ENCODE assay signal across 12 cellular contexts in genomic region chr20:4167261-4168004, GRCh38. TPM values are rescaled to one million over a fixed set of nuclear protein-coding genes. Genes with fewer than 3 reads are reported as not detected.
DNase-seq lines count a peak whose midpoint lies in the region; ATAC-seq, FAIRE-seq and TF ChIP-seq lines count a peak whose summit lies in the region.
"Had no signal": no experiment of that assay in that cellular context is flagged by ENCODE, and none has a peak within 500 bp of the region (broad histone marks: within the 10 kb centered on the region; RNA-seq: fewer than 3 reads in every experiment).

No MANE protein-coding gene starts in this region.

- no peak overlapping the region for H3K4me3 ChIP-seq in neuronal stem cell (ENCODE audit: low read length in 2 of 2)
- H3K4me3 ChIP-seq: right atrium auricular region had no signal

- peak overlapping the region; percentile 89 for H2AK5ac ChIP-seq in neuronal stem cell (ENCODE audit: low read depth, low read length)

- H3K79me1 ChIP-seq in neuronal stem cell (ENCODE audit: low read depth, low read length): peaks cover 3% of the 10 kb centered on the region

- no peak overlapping the region for H4K91ac ChIP-seq in neuronal stem cell (ENCODE audit: low read depth, low read length, poor library complexity)

- no peak overlapping the region for H3K27ac Mint-ChIP-seq in stimulated activated naive B cell treated with anti-CD40 and anti-IgM and Interleukin-4, amounts not matched to agents 10 μg/mL and 1 μg/mL and 100 μg/mL, for 72 hours
- H3K27ac Mint-ChIP-seq: memory B cell had no signal

- no peak overlapping the region for H3K4me3 Mint-ChIP-seq in stimulated activated naive B cell treated with anti-CD40 and anti-IgM and Interleukin-4, amounts not matched to agents 10 μg/mL and 1 μg/mL and 100 μg/mL, for 72 hours
- H3K4me3 Mint-ChIP-seq: CD4-positive, alpha-beta memory T cell; memory B cell had no signal

- H3K4ac ChIP-seq in neuronal stem cell (ENCODE audit: low read length): no peak overlapping the region

- H2BK120ac ChIP-seq in neuronal stem cell (ENCODE audit: low read depth, low read length): no peak overlapping the region

- TF ChIP-seq POLR2A in GM12891 (IDR thresholded peaks at IDR 0.05; ENCODE audit: low read depth, low read length): no peak

- H2BK5ac ChIP-seq in neuronal stem cell (ENCODE audit: low read length): peak overlapping the region; percentile 4

- H3K9me3 Mint-ChIP-seq in stimulated activated naive B cell treated with anti-CD40 and anti-IgM and Interleukin-4, amounts not matched to agents 10 μg/mL and 1 μg/mL and 100 μg/mL, for 72 hours: no peaks in the 10 kb centered on the region
- H3K9me3 Mint-ChIP-seq: CD4-positive, alpha-beta memory T cell; memory B cell had no signal

- H3K27me3 Mint-ChIP-seq in stimulated activated naive B cell treated with anti-CD40 and anti-IgM and Interleukin-4, amounts not matched to agents 10 μg/mL and 1 μg/mL and 100 μg/mL, for 72 hours: peaks cover 8 to 16% of the 10 kb centered on the region in 2 donors
- H3K27me3 Mint-ChIP-seq: CD4-positive, alpha-beta memory T cell had no signal

- no peaks in the 10 kb centered on the region for H3K9me3 ChIP-seq in neuronal stem cell (replicated peaks in 1 of 2; ENCODE audit: control insufficient read depth in 2 of 2, insufficient read depth in 1 of 2, low read depth in 1 of 2, low read length in 2 of 2)
- H3K9me3 ChIP-seq: right atrium auricular region had no signal

- no CpG with 5 or more reads among the region's 10 CpGs for WGBS in neuronal stem cell (ENCODE audit: extremely low coverage in 2 of 2, insufficient read length in 2 of 2, insufficient replicate concordance in 1 of 2), 2 donors

- H3K4me1 ChIP-seq in neuronal stem cell (ENCODE audit: control insufficient read depth in 2 of 2, insufficient read depth in 1 of 2, low read depth in 1 of 2, low read length in 2 of 2): peaks cover 25 to 43% of the 10 kb centered on the region in 2 donors

- peak overlapping the region; percentile 71 for H2AFZ ChIP-seq in neuronal stem cell (ENCODE audit: low read length)

- no peaks in the 10 kb centered on the region for H3K27me3 ChIP-seq in neuronal stem cell (ENCODE audit: control insufficient read depth in 3 of 3, insufficient read depth in 3 of 3, low read depth in 1 of 3, low read length in 3 of 3)
- H3K27me3 ChIP-seq: right atrium auricular region had no signal

- H3K36me3 ChIP-seq in neuronal stem cell (replicated peaks in 1 of 2; ENCODE audit: control insufficient read depth in 2 of 2, insufficient read depth in 2 of 2, low read length in 2 of 2): no peaks in the 10 kb centered on the region
- H3K36me3 ChIP-seq: right atrium auricular region had no signal

- no peaks in the 10 kb centered on the region for H3K36me3 Mint-ChIP-seq in stimulated activated naive B cell treated with anti-CD40 and anti-IgM and Interleukin-4, amounts not matched to agents 10 μg/mL and 1 μg/mL and 100 μg/mL, for 72 hours
- H3K36me3 Mint-ChIP-seq: CD4-positive, alpha-beta memory T cell; memory B cell had no signal

- ATAC-seq in stimulated activated naive B cell treated with anti-CD40 and anti-IgM and Interleukin-4, amounts not matched to agents 10 μg/mL and 1 μg/mL and 100 μg/mL, for 72 hours (replicated peaks): no peak
- ATAC-seq in HG03457 (IDR thresholded peaks at IDR 0.05; ENCODE audit: unreplicated experiment): no peak

- H3K4me2 ChIP-seq in neuronal stem cell (ENCODE audit: insufficient read depth, low read length, poor library complexity, severe bottlenecking): peak overlapping the region; percentile 46

- no peak overlapping the region for H2BK15ac ChIP-seq in neuronal stem cell (ENCODE audit: low read length)

- no peak overlapping the region for H3K14ac ChIP-seq in neuronal stem cell (ENCODE audit: low read length)

- H3K23ac ChIP-seq in neuronal stem cell (ENCODE audit: low read depth, low read length, poor library complexity): no peak overlapping the region

- FAIRE-seq in GM12891 (lab: Jason Lieb, UNC): no peak

- H2BK12ac ChIP-seq in neuronal stem cell (ENCODE audit: low read length): peak overlapping the region; percentile 48

- peak overlapping the region; percentile 4 for H3K18ac ChIP-seq in neuronal stem cell (ENCODE audit: low read length)

- peaks cover 8 to 11% of the 10 kb centered on the region in 2 donors for H3K4me1 Mint-ChIP-seq in stimulated activated naive B cell treated with anti-CD40 and anti-IgM and Interleukin-4, amounts not matched to agents 10 μg/mL and 1 μg/mL and 100 μg/mL, for 72 hours
- H3K4me1 Mint-ChIP-seq: memory B cell had no signal

- H4K8ac ChIP-seq in neuronal stem cell (ENCODE audit: low read depth, low read length): no peak overlapping the region

- DNase-seq in COLO829 (ENCODE audit: low spot score) (peak; percentile 95), NCI-H1048 (lab: John Stamatoyannopoulos, UW) (peak; percentile 41), foreskin melanocyte (peak; percentile 85), neuronal stem cell (ENCODE audit: low spot score) (no peak), NCI-H1417 (lab: John Stamatoyannopoulos, UW) (no peak), GM12891 (ENCODE audit: insufficient read length, low spot score) (no peak)
- no peak for DNase-seq in stimulated activated naive B cell treated with anti-CD40 and anti-IgM and Interleukin-4, amounts not matched to agents 10 μg/mL and 1 μg/mL and 100 μg/mL, for 72 hours
- DNase-seq: activated CD8-positive, alpha-beta memory T cell treated with anti-CD3 and anti-CD28 coated beads, Interleukin-2, amount 50 U/mL, for 48 hours; CD4-positive, alpha-beta memory T cell had no signal

- H3K9ac ChIP-seq in neuronal stem cell (ENCODE audit: low read depth, low read length, poor library complexity): no peak overlapping the region

- no peak overlapping the region for H3K27ac ChIP-seq in neuronal stem cell (replicated peaks; ENCODE audit: low read length)
- H3K27ac ChIP-seq: right atrium auricular region had no signal

TF ChIP-seq in GM12891, 5 proteins besides CTCF, POLR2A, EP300 and RAD21:
- no peak for TF ChIP-seq POU2F2 (IDR thresholded peaks at IDR 0.05; ENCODE audit: low read depth, low read length)
- no peak for TF ChIP-seq PAX5 (IDR thresholded peaks at IDR 0.05; ENCODE audit: insufficient read depth, low read length, severe bottlenecking)
- TF ChIP-seq POLR2AphosphoS5 (IDR thresholded peaks at IDR 0.05; ENCODE audit: low read depth, low read length): no peak
- TF ChIP-seq SPI1 (IDR thresholded peaks at IDR 0.05; ENCODE audit: low read depth, low read length): no peak
- no peak for TF ChIP-seq TAF1 (IDR thresholded peaks at IDR 0.05; ENCODE audit: low read depth, low read length)

RNA-seq across cellular contexts. Expression of gene SMOX, which starts 18.8 kb away (rescaled TPM):
- 18.2 TPM for polyA plus RNA-seq in neuronal stem cell (2013, experiment 1 of 2)
- polyA plus RNA-seq in neuronal stem cell (2013, experiment 2 of 2): 16.8 TPM
- polyA plus RNA-seq in GM12891 (2012; ENCODE audit: low read depth, missing spikeins): 0.13 TPM

Comparison
In these comparisons a context has a peak if more than half of its experiments do, and no peak if none do; other contexts are left out.
1. DNase-seq: peak in COLO829 (single experiment), NCI-H1048 (single experiment) and foreskin melanocyte (single experiment); none in neuronal stem cell (single experiment), NCI-H1417 (0 of 3), stimulated activated naive B cell treated with anti-CD40 and anti-IgM and Interleukin-4, amounts not matched to agents 10 μg/mL and 1 μg/mL and 100 μg/mL, for 72 hours (single experiment) and GM12891 (single experiment).